Comparison of ENCODE assay signal across 31 cellular contexts in genomic region chr21:32233055-32233546, GRCh38. TPM values are rescaled to one million over a fixed set of nuclear protein-coding genes. Genes with fewer than 3 reads are reported as not detected.
DNase-seq lines count a peak whose midpoint lies in the region; ATAC-seq lines count a peak whose summit lies in the region.
"Had no signal": no experiment of that assay in that cellular context is flagged by ENCODE, and none has a peak within 500 bp of the region (broad histone marks: within the 10 kb centered on the region; RNA-seq: fewer than 3 reads in every experiment).

No MANE protein-coding gene starts in this region.

- no peaks in the 10 kb centered on the region for H3K27me3 ChIP-seq in H7 (ENCODE audit: control insufficient read depth, insufficient read depth, low read length)
- H3K27me3 ChIP-seq: adrenal gland, BLaER1, foreskin keratinocyte, Peyer's patch, spleen, stomach had no signal

- no peak for ATAC-seq in GM19452 (IDR thresholded peaks at IDR 0.05; ENCODE audit: unreplicated experiment)
- ATAC-seq in HG03565 (IDR thresholded peaks at IDR 0.05; ENCODE audit: unreplicated experiment) = no peak
- ATAC-seq: activated CD4-positive, alpha-beta T cell treated with anti-CD3 and anti-CD28 coated beads for 36 hours; activated CD8-positive, alpha-beta T cell treated with anti-CD3 and anti-CD28 coated beads for 36 hours; foreskin keratinocyte; K562; right cardiac atrium had no signal

- H3K4me3 ChIP-seq in H7 (ENCODE audit: insufficient read depth, low read depth, low read length) = no peak overlapping the region
- H3K4me3 ChIP-seq: adrenal gland, BLaER1, K562, left ventricle myocardium inferior, Peyer's patch, spleen, stomach had no signal

- no peaks in the 10 kb centered on the region for H3K36me3 ChIP-seq in H7 (replicated peaks; ENCODE audit: control insufficient read depth, insufficient read depth, low read length)
- H3K36me3 ChIP-seq: adrenal gland, BLaER1, left ventricle myocardium inferior, Peyer's patch, spleen, stomach had no signal

- DNase-seq in AG20443 (ENCODE audit: low spot score) (peak; percentile 60), NCI-H69 (lab: John Stamatoyannopoulos, UW) (peak; percentile 82), cerebellar cortex (ENCODE audit: low spot score) (peak; percentile 9), midbrain (lab: John Stamatoyannopoulos, UW) (peak; percentile 3), H7 (no peak), RKO (ENCODE audit: low spot score) (no peak)
- DNase-seq: activated CD4-positive, alpha-beta T cell treated with anti-CD3 and anti-CD28 coated beads for 36 hours; activated CD8-positive, alpha-beta memory T cell treated with anti-CD3 and anti-CD28 coated beads, Interleukin-2, amount 50 U/mL, for 48 hours; activated CD8-positive, alpha-beta T cell treated with anti-CD3 and anti-CD28 coated beads for 36 hours; activated naive CD4-positive, alpha-beta T cell treated with anti-CD3 and anti-CD28 coated beads for 36 hours; adrenal gland; effector CD8-positive, alpha-beta T cell; foreskin keratinocyte; HCEC 1CT; head of caudate nucleus; left ventricle myocardium inferior; mesendoderm; NCI-H1092 treated with DMSO at 0.1 percent for 48 hours; NCI-H1930; NCI-H526; Peyer's patch; right cardiac atrium; SIG-M5; spleen; stimulated activated CD8-positive, alpha-beta memory T cell treated with anti-CD3 and anti-CD28 coated beads, Interleukin-4, amount 100 ng/mL, for 48 hours; stomach; SW 1271 had no signal

RNA-seq across cellular contexts. Expression of gene MIS18A, which starts 45.7 kb away (rescaled TPM):
- total RNA-seq in H7 (2014; rRNA removed; shearing (Covaris generic)) = 54.5 and 56.6 TPM in 2 replicates

Comparison
In these comparisons a context has a peak if more than half of its experiments do, and no peak if none do; other contexts are left out.
1. DNase-seq: peak in AG20443 (single experiment), NCI-H69 (single experiment), cerebellar cortex (single experiment) and midbrain (single experiment); none in H7 (single experiment) and RKO (single experiment).